Comparison of ENCODE assay signal across 2 cellular contexts in genomic region chr18:777021-777420, GRCh38.
A peak's percentile ranks its signal among the peaks of the same experiment; 100 is the strongest.
TF ChIP-seq lines count a peak whose summit lies in the region.

No MANE protein-coding gene starts in this region.

TF ChIP-seq in K562, 482 proteins besides CTCF, POLR2A, EP300 and RAD21:
- no peak for TF ChIP-seq KLF13 (tag; IDR thresholded peaks at IDR 0.05; ENCODE audit: borderline replicate concordance, low read depth)
- peak; percentile 7; the same call in 1 of the 2 replicates for TF ChIP-seq HMBOX1 (IDR thresholded peaks at IDR 0.05)
- no peak for TF ChIP-seq VEZF1 (CRISPR knock-in tag; IDR thresholded peaks at IDR 0.05)
- TF ChIP-seq FOXK2 (conservative IDR thresholded peaks at IDR 0.05 in 1 of 2, IDR thresholded peaks at IDR 0.05 in 1 of 2; ENCODE audit: low read depth in 2 of 2): 0 out of 4 replicates have a peak, but pooled peaks of 1 of the 2 experiments have one; percentile 44

TF ChIP-seq in GM23338, 12 proteins besides CTCF, POLR2A, EP300 and RAD21 (continued from another document):
- TF ChIP-seq ZNF114 (CRISPR knock-in tag; IDR thresholded peaks at IDR 0.05) (no peak), EZH2phosphoT487 (IDR thresholded peaks at IDR 0.05; ENCODE audit: unreplicated experiment) (no peak), EZH2 (IDR thresholded peaks at IDR 0.05; ENCODE audit: low read depth, unreplicated experiment) (no peak), CREB1 (CRISPR knock-in tag; IDR thresholded peaks at IDR 0.05; ENCODE audit: low read depth) (no peak), JUNB (IDR thresholded peaks at IDR 0.05; ENCODE audit: unreplicated experiment) (no peak), POLR2AphosphoS5 (IDR thresholded peaks at IDR 0.05; ENCODE audit: low read depth) (no peak), STAT1 (IDR thresholded peaks at IDR 0.05; ENCODE audit: unreplicated experiment) (no peak), ZNF331 (CRISPR knock-in tag; IDR thresholded peaks at IDR 0.05; ENCODE audit: low read depth) (no peak), ETS1 (IDR thresholded peaks at IDR 0.05) (no peak)
- TF ChIP-seq, protein P1, sequence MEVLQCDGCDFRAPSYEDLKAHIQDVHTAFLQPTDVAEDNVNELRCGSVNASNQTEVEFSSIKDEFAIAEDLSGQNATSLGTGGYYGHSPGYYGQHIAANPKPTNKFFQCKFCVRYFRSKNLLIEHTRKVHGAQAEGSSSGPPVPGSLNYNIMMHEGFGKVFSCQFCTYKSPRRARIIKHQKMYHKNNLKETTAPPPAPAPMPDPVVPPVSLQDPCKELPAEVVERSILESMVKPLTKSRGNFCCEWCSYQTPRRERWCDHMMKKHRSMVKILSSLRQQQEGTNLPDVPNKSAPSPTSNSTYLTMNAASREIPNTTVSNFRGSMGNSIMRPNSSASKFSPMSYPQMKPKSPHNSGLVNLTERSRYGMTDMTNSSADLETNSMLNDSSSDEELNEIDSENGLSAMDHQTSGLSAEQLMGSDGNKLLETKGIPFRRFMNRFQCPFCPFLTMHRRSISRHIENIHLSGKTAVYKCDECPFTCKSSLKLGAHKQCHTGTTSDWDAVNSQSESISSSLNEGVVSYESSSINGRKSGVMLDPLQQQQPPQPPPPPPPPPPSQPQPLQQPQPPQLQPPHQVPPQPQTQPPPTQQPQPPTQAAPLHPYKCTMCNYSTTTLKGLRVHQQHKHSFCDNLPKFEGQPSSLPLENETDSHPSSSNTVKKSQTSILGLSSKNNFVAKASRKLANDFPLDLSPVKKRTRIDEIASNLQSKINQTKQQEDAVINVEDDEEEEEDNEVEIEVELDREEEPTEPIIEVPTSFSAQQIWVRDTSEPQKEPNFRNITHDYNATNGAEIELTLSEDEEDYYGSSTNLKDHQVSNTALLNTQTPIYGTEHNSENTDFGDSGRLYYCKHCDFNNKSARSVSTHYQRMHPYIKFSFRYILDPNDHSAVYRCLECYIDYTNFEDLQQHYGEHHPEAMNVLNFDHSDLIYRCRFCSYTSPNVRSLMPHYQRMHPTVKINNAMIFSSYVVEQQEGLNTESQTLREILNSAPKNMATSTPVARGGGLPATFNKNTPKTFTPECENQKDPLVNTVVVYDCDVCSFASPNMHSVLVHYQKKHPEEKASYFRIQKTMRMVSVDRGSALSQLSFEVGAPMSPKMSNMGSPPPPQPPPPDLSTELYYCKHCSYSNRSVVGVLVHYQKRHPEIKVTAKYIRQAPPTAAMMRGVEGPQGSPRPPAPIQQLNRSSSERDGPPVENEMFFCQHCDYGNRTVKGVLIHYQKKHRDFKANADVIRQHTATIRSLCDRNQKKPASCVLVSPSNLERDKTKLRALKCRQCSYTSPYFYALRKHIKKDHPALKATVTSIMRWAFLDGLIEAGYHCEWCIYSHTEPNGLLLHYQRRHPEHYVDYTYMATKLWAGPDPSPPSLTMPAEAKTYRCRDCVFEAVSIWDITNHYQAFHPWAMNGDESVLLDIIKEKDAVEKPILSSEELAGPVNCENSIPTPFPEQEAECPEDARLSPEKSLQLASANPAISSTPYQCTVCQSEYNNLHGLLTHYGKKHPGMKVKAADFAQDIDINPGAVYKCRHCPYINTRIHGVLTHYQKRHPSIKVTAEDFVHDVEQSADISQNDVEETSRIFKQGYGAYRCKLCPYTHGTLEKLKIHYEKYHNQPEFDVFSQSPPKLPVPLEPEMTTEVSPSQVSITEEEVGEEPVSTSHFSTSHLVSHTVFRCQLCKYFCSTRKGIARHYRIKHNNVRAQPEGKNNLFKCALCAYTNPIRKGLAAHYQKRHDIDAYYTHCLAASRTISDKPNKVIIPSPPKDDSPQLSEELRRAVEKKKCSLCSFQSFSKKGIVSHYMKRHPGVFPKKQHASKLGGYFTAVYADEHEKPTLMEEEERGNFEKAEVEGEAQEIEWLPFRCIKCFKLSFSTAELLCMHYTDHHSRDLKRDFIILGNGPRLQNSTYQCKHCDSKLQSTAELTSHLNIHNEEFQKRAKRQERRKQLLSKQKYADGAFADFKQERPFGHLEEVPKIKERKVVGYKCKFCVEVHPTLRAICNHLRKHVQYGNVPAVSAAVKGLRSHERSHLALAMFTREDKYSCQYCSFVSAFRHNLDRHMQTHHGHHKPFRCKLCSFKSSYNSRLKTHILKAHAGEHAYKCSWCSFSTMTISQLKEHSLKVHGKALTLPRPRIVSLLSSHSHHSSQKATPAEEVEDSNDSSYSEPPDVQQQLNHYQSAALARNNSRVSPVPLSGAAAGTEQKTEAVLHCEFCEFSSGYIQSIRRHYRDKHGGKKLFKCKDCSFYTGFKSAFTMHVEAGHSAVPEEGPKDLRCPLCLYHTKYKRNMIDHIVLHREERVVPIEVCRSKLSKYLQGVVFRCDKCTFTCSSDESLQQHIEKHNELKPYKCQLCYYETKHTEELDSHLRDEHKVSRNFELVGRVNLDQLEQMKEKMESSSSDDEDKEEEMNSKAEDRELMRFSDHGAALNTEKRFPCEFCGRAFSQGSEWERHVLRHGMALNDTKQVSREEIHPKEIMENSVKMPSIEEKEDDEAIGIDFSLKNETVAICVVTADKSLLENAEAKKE (CRISPR knock-in tag; IDR thresholded peaks at IDR 0.05): no peak
- TF ChIP-seq, protein P2, sequence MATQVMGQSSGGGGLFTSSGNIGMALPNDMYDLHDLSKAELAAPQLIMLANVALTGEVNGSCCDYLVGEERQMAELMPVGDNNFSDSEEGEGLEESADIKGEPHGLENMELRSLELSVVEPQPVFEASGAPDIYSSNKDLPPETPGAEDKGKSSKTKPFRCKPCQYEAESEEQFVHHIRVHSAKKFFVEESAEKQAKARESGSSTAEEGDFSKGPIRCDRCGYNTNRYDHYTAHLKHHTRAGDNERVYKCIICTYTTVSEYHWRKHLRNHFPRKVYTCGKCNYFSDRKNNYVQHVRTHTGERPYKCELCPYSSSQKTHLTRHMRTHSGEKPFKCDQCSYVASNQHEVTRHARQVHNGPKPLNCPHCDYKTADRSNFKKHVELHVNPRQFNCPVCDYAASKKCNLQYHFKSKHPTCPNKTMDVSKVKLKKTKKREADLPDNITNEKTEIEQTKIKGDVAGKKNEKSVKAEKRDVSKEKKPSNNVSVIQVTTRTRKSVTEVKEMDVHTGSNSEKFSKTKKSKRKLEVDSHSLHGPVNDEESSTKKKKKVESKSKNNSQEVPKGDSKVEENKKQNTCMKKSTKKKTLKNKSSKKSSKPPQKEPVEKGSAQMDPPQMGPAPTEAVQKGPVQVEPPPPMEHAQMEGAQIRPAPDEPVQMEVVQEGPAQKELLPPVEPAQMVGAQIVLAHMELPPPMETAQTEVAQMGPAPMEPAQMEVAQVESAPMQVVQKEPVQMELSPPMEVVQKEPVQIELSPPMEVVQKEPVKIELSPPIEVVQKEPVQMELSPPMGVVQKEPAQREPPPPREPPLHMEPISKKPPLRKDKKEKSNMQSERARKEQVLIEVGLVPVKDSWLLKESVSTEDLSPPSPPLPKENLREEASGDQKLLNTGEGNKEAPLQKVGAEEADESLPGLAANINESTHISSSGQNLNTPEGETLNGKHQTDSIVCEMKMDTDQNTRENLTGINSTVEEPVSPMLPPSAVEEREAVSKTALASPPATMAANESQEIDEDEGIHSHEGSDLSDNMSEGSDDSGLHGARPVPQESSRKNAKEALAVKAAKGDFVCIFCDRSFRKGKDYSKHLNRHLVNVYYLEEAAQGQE (IDR thresholded peaks at IDR 0.05; ENCODE audit: unreplicated experiment): no peak
